ENCODE assay signal across 8 cellular contexts in the genomic region with DNA sequence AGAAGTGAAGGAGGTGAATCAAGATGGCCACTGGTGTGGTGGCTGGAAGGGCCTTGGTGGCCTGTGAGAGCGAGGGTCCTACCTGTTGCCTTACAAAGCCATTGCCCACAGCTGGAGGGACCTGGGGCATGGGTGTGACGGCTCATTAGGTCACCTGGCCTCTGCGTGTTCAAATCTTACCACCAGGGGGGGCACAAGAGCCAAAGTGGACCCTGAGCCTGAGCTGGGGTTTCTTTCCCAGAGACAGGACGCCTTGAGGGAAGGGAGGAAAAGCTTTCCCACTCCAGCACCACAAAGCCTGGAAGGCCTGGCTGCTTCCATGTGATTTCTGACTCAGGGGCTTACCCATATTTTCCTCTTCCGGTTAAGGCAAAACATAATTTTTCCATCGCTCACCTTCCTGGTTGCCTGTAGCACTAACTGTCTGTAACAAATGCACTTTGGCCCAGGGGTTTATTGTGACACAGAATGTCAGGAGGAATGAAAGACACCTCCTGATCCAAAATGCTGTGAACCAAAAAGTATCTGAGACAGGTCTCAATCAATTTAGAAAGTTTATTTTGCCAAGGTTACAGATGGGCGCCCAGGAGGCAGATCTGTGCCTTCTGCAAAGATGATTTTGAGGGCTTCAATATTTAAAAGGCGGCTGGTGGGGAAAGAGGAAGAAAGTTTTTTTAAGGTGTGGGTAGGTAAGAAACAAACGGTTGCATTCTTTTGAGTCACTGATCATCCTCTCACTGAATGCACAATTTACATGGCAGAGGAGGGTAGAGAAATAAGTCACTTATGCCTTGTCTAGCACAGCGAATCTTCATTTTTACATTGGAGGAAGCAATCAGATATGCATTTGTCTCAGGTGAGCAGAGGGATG.
DNase-seq lines count a peak whose midpoint lies in the region; ATAC-seq, FAIRE-seq and TF ChIP-seq lines count a peak whose summit lies in the region.

No MANE protein-coding gene starts in this region.

- no peaks in the 10 kb centered on the region for H3K36me3 Mint-ChIP-seq in memory B cell

- no peak for TF ChIP-seq POLR2A in H54 (IDR thresholded peaks at IDR 0.05; ENCODE audit: low read depth, low read length)
- no peak for TF ChIP-seq POLR2A in GM18505 (IDR thresholded peaks at IDR 0.05; ENCODE audit: borderline replicate concordance, extremely low read depth, insufficient read depth, insufficient read length)

- peak; percentile 74 for DNase-seq in CD1c-positive myeloid dendritic cell (ENCODE audit: extremely low spot score)
- peak; percentile 99 for DNase-seq in H54 (ENCODE audit: insufficient read length, low spot score)
- DNase-seq in NCI-H446 (lab: John Stamatoyannopoulos, UW), result peak; percentile 68 to 88
- DNase-seq in activated CD4-positive, alpha-beta T cell treated with anti-CD3 and anti-CD28 coated beads, Interleukin-2, amount 50 U/mL, for 48 hours, result peak; percentile 84 to 88
- DNase-seq in ecto neural progenitor cell (ENCODE audit: low spot score), result peak; percentile 94
- peak; percentile 80 for DNase-seq in memory B cell (ENCODE audit: low spot score in 2 of 2)
- peak; percentile 61 for DNase-seq in stimulated activated CD8-positive, alpha-beta memory T cell treated with anti-CD3 and anti-CD28 coated beads, Interleukin-12 subunit alpha, Interleukin-12 subunit beta, amount 100 ng/mL, for 1 hour (ENCODE audit: low read depth)

- peaks cover 19% of the 10 kb centered on the region for H3K27me3 Mint-ChIP-seq in memory B cell

- FAIRE-seq in H54 (lab: Jason Lieb, UNC), result peak; percentile 73

- H3K4me1 Mint-ChIP-seq in memory B cell, result peaks cover 30% of the 10 kb centered on the region

- no peaks in the 10 kb centered on the region for H3K9me3 Mint-ChIP-seq in memory B cell

- ATAC-seq in memory B cell (ENCODE audit: low read depth) (peak; percentile 59), GM18505 (IDR thresholded peaks at IDR 0.05; ENCODE audit: unreplicated experiment) (no peak)

- no peak overlapping the region for H3K4me3 Mint-ChIP-seq in memory B cell

- H3K27ac Mint-ChIP-seq in memory B cell, result no peak overlapping the region
